Comparison of ENCODE assay signal across 9 cellular contexts in genomic region chr2:174325932-174326879, GRCh38. TPM values are rescaled to one million over a fixed set of nuclear protein-coding genes. Genes with fewer than 3 reads are reported as not detected.
A peak's percentile ranks its signal among the peaks of the same experiment; 100 is the strongest.
DNase-seq lines count a peak whose midpoint lies in the region; ATAC-seq and TF ChIP-seq lines count a peak whose summit lies in the region.
"Had no signal": no experiment of that assay in that cellular context is flagged by ENCODE, and none has a peak within 500 bp of the region (broad histone marks: within the 10 kb centered on the region; RNA-seq: fewer than 3 reads in every experiment).

No MANE protein-coding gene starts in this region.

- peak overlapping the region; percentile 14; the same call in 1 of the 2 replicates for H3K9ac ChIP-seq in MM.1S (ENCODE audit: low read length)
- peak overlapping the region; percentile 60 for H3K9ac ChIP-seq in adipocyte (ENCODE audit: low read length)

- H2AFZ ChIP-seq in MM.1S (ENCODE audit: low read length), result peak overlapping the region; percentile 92

- no peaks in the 10 kb centered on the region for H3K9me3 ChIP-seq in MM.1S (replicated peaks; ENCODE audit: insufficient read depth, low read length)
- no peaks in the 10 kb centered on the region for H3K9me3 ChIP-seq in adipocyte (ENCODE audit: control insufficient read depth, low read length)

- H3K27ac ChIP-seq in MM.1S (ENCODE audit: low read length), result no peak overlapping the region
- H3K27ac ChIP-seq: SK-N-MC had no signal

- H3K4me3 Mint-ChIP-seq in immature natural killer cell, result peak overlapping the region; percentile 64 to 90 (median 78)

- DNase-seq in EH (ENCODE audit: low read depth), result peak; percentile 38
- peak; percentile 43 for DNase-seq in MM.1S
- DNase-seq in adipocyte (ENCODE audit: low read depth), result peak; percentile 36
- no peak for DNase-seq in immature natural killer cell
- DNase-seq in stimulated activated naive CD8-positive, alpha-beta T cell treated with anti-CD3 and anti-CD28 coated beads, Interleukin-15, Interleukin-2, amounts not matched to agents 100 U/mL and 50 U/mL, for 24 hours, result peak; percentile 42
- DNase-seq in H4 (ENCODE audit: low spot score), result no peak
- DNase-seq in A172 (ENCODE audit: low spot score), result no peak
- DNase-seq in T-helper 9 cell, result no peak

- no peaks in the 10 kb centered on the region for H3K9me2 ChIP-seq in MM.1S (replicated peaks; ENCODE audit: insufficient read depth, low read length)

- H3K4me2 ChIP-seq in MM.1S (ENCODE audit: low read depth, low read length), result peak overlapping the region; percentile 95

- no peaks in the 10 kb centered on the region for H3K79me2 ChIP-seq in MM.1S (ENCODE audit: low read length)

- H3K36me3 Mint-ChIP-seq in immature natural killer cell, result peaks cover 0 to 4% (median 0%) of the 10 kb centered on the region in 3 donors

- peaks cover 0 to 2% (median 0%) of the 10 kb centered on the region in 6 donors for H3K9me3 Mint-ChIP-seq in immature natural killer cell

- peaks cover 39 to 69% (median 47%) of the 10 kb centered on the region in 3 donors for H3K27me3 Mint-ChIP-seq in immature natural killer cell (ENCODE audit: low read depth in 3 of 3)

- no peak for ATAC-seq in stimulated activated naive CD8-positive, alpha-beta T cell treated with anti-CD3 and anti-CD28 coated beads, Interleukin-15, Interleukin-2, amounts not matched to agents 100 U/mL and 50 U/mL, for 24 hours

- H3K4me1 ChIP-seq in MM.1S (ENCODE audit: low read length), result no peaks in the 10 kb centered on the region
- no peaks in the 10 kb centered on the region for H3K4me1 ChIP-seq in adipocyte (ENCODE audit: control insufficient read depth, insufficient read depth, low read length)

- H4K20me1 ChIP-seq in MM.1S (ENCODE audit: insufficient read depth, low read length), result no peaks in the 10 kb centered on the region

- TF ChIP-seq CTCF in MM.1S (IDR thresholded peaks at IDR 0.05; ENCODE audit: low read length), result no peak

- H3K4me3 ChIP-seq in MM.1S (ENCODE audit: low read length) (peak overlapping the region; percentile 70), adipocyte (ENCODE audit: low read length) (peak overlapping the region; percentile 82)
- H3K4me3 ChIP-seq: SK-N-MC had no signal

- H3F3A ChIP-seq in MM.1S (ENCODE audit: insufficient read depth, low read length), result no peaks in the 10 kb centered on the region

- H3K36me3 ChIP-seq in MM.1S (replicated peaks; ENCODE audit: insufficient read depth, low read length) (no peaks in the 10 kb centered on the region), adipocyte (ENCODE audit: control insufficient read depth, insufficient read depth, low read length, severe bottlenecking) (no peaks in the 10 kb centered on the region)

- no peak overlapping the region for H3K27ac Mint-ChIP-seq in immature natural killer cell

- H3K4me1 Mint-ChIP-seq in immature natural killer cell, result peaks cover 25 to 35% of the 10 kb centered on the region in 2 donors

- peaks cover 46% of the 10 kb centered on the region for H3K27me3 ChIP-seq in MM.1S (replicated peaks; ENCODE audit: insufficient read depth, low read length)
- H3K27me3 ChIP-seq in adipocyte (replicated peaks; ENCODE audit: control insufficient read depth, insufficient read depth, low read length), result peaks cover 38% of the 10 kb centered on the region

RNA-seq across cellular contexts. Expression of gene SP9, which starts 8.5 kb away (rescaled TPM):
- not detected for polyA plus RNA-seq in immature natural killer cell
- total RNA-seq in H4 (2014; rRNA removed; shearing (Covaris generic)), result 0.10 TPM in 2 replicates
- 0.74 TPM in 1 of 2 replicates, not detected in the other for total RNA-seq in A172 (2014; rRNA removed; shearing (Covaris generic))

Comparison
In these comparisons a context has a peak if more than half of its experiments do, and no peak if none do; other contexts are left out.
1. DNase-seq: peak in EH (single experiment), MM.1S (single experiment), adipocyte (single experiment) and stimulated activated naive CD8-positive, alpha-beta T cell treated with anti-CD3 and anti-CD28 coated beads, Interleukin-15, Interleukin-2, amounts not matched to agents 100 U/mL and 50 U/mL, for 24 hours (single experiment); none in immature natural killer cell (0 of 3), H4 (single experiment), A172 (single experiment) and T-helper 9 cell (single experiment).